Comparison of ENCODE assay signal across 8 cellular contexts in genomic region chr21:44869860-44870747, GRCh38. TPM values are rescaled to one million over a fixed set of nuclear protein-coding genes. Genes with fewer than 3 reads are reported as not detected.
DNase-seq lines count a peak whose midpoint lies in the region; ATAC-seq and TF ChIP-seq lines count a peak whose summit lies in the region.

No MANE protein-coding gene starts in this region.

- H3K4me1 Mint-ChIP-seq in CD4-positive, CD25-positive, alpha-beta regulatory T cell, result peaks cover 18 to 86% (median 67%) of the 10 kb centered on the region in 4 donors

- intact Hi-C loops in colonic mucosa (cut with DNase I), result loop anchor here (5.0 kb wide), 1 partner anchor 68 kb away; the partner anchor contains the start of gene UBE2G2

- peak overlapping the region; percentile 89 to 95 (median 92) for H3K27ac Mint-ChIP-seq in CD4-positive, CD25-positive, alpha-beta regulatory T cell

- peaks cover 88% of the 10 kb centered on the region for H3K4me1 ChIP-seq in CD4-positive, CD25-positive, alpha-beta regulatory T cell (ENCODE audit: control insufficient read depth, insufficient read depth, low read length, poor library complexity, severe bottlenecking)
- H3K4me1 ChIP-seq in colonic mucosa (peaks cover 8% of the 10 kb centered on the region), mucosa of rectum (ENCODE audit: control insufficient read depth in 2 of 2, insufficient read depth in 2 of 2, low read length in 2 of 2) (peaks cover 54 to 66% of the 10 kb centered on the region in 2 donors)

- peaks cover 10% of the 10 kb centered on the region for H3K36me3 ChIP-seq in CD4-positive, CD25-positive, alpha-beta regulatory T cell (ENCODE audit: control insufficient read depth, insufficient read depth, low read length)
- H3K36me3 ChIP-seq in colonic mucosa (peaks cover 3% of the 10 kb centered on the region), mucosa of rectum (ENCODE audit: control insufficient read depth in 2 of 2, insufficient read depth in 2 of 2, low read length in 2 of 2) (peaks cover 9 to 19% of the 10 kb centered on the region in 2 donors)

- peak overlapping the region; percentile 85 for H3K4me3 ChIP-seq in CD4-positive, CD25-positive, alpha-beta regulatory T cell (ENCODE audit: low read depth, low read length)
- no peak overlapping the region for H3K4me3 ChIP-seq in colonic mucosa
- peak overlapping the region in 1 of 2 donors; percentile 90 for H3K4me3 ChIP-seq in mucosa of rectum (ENCODE audit: low read length in 2 of 2)

- no peaks in the 10 kb centered on the region for H3K27me3 ChIP-seq in CD4-positive, CD25-positive, alpha-beta regulatory T cell (ENCODE audit: control insufficient read depth, insufficient read depth, low read length)
- H3K27me3 ChIP-seq in colonic mucosa (no peaks in the 10 kb centered on the region), mucosa of rectum (ENCODE audit: control insufficient read depth in 2 of 2, insufficient read depth in 2 of 2, low read length in 2 of 2) (no peaks in the 10 kb centered on the region)

- peak overlapping the region; percentile 83 to 93 (median 88) for H3K4me3 Mint-ChIP-seq in CD4-positive, CD25-positive, alpha-beta regulatory T cell

- ATAC-seq in CD4-positive, CD25-positive, alpha-beta regulatory T cell (ENCODE audit: low read depth in 2 of 2), result peak in 1 of 2 donors; percentile 21
- ATAC-seq in GM21786 (IDR thresholded peaks at IDR 0.05; ENCODE audit: unreplicated experiment) (no peak), GM21367 (IDR thresholded peaks at IDR 0.05; ENCODE audit: unreplicated experiment) (no peak), HG02885 (IDR thresholded peaks at IDR 0.05; ENCODE audit: poor library complexity, unreplicated experiment) (no peak)

- TF ChIP-seq CTCF in colonic mucosa (IDR thresholded peaks at IDR 0.05), result no peak
- TF ChIP-seq CTCF in GM13976 (IDR thresholded peaks at IDR 0.05; ENCODE audit: borderline replicate concordance, control extremely low read depth, extremely low read depth, insufficient read depth, missing control alignments), result no peak

- in situ Hi-C loops in GM13976 (cut with MboI; ENCODE audit: low sequenced_read_pairs, unreplicated experiment), result no loop called here

- peak overlapping the region; percentile 67 for H3K27ac ChIP-seq in CD4-positive, CD25-positive, alpha-beta regulatory T cell (ENCODE audit: insufficient read depth, low read length, poor library complexity, severe bottlenecking)
- H3K27ac ChIP-seq in colonic mucosa (peak overlapping the region; percentile 7), mucosa of rectum (ENCODE audit: low read depth in 2 of 2, low read length in 2 of 2) (peak overlapping the region; percentile 92 to 95)

- no peaks in the 10 kb centered on the region for H3K27me3 Mint-ChIP-seq in CD4-positive, CD25-positive, alpha-beta regulatory T cell

- H3K9me3 Mint-ChIP-seq in CD4-positive, CD25-positive, alpha-beta regulatory T cell, result no peaks in the 10 kb centered on the region

- H3K9me3 ChIP-seq in CD4-positive, CD25-positive, alpha-beta regulatory T cell (ENCODE audit: control insufficient read depth in 2 of 2, low read length in 2 of 2), result no peaks in the 10 kb centered on the region
- no peaks in the 10 kb centered on the region for H3K9me3 ChIP-seq in colonic mucosa
- H3K9me3 ChIP-seq in mucosa of rectum (ENCODE audit: control insufficient read depth in 2 of 2, low read length in 2 of 2), result no peaks in the 10 kb centered on the region

- H3K9ac ChIP-seq in colonic mucosa (ENCODE audit: low read depth in 2 of 2, low read length in 2 of 2), result no peak overlapping the region
- no peak overlapping the region for H3K9ac ChIP-seq in mucosa of rectum (ENCODE audit: low read depth in 1 of 2, low read length in 2 of 2)

- DNase-seq in CD4-positive, CD25-positive, alpha-beta regulatory T cell, result peak in 2 of 3 donors; percentile 35 to 60
- DNase-seq in NCI-H460 (ENCODE audit: extremely low read depth, low read depth), result peak; percentile 78
- no peak for DNase-seq in colonic mucosa
- DNase-seq in GM13976 (ENCODE audit: low spot score), result no peak

- peaks cover 2% of the 10 kb centered on the region for H3K36me3 Mint-ChIP-seq in CD4-positive, CD25-positive, alpha-beta regulatory T cell

RNA-seq across cellular contexts. Expression of gene PTTG1IP, which starts 3.4 kb away (rescaled TPM):
- 98.3 TPM for total RNA-seq in CD4-positive, CD25-positive, alpha-beta regulatory T cell
- 100 to 1,000 TPM in 1 of 4 donors, 10 to 100 TPM in 3; 78.5 to 100 (median 95.1) TPM for polyA plus RNA-seq in CD4-positive, CD25-positive, alpha-beta regulatory T cell
- total RNA-seq in NCI-H460 (2014; rRNA removed; shearing (Covaris generic)), result 139 and 145 TPM in 2 replicates
- polyA plus RNA-seq in NCI-H460 (2014; cell fraction: nucleus; rRNA removed), result 73.1 and 105 TPM in 2 replicates
- 100 to 1,000 TPM; 218 to 414 TPM for total RNA-seq in colonic mucosa

RNA-seq across cellular contexts. Expression of gene ITGB2, which starts 50.6 kb away (rescaled TPM):
- total RNA-seq in CD4-positive, CD25-positive, alpha-beta regulatory T cell, result 411 TPM
- polyA plus RNA-seq in CD4-positive, CD25-positive, alpha-beta regulatory T cell, result 100 to 1,000 TPM; 415 to 519 (median 446) TPM
- 0.84 and 0.92 TPM in 2 replicates for total RNA-seq in NCI-H460 (2014; rRNA removed; shearing (Covaris generic))
- polyA plus RNA-seq in NCI-H460 (2014; cell fraction: nucleus; rRNA removed), result 0.88 and 3.6 TPM in 2 replicates
- total RNA-seq in colonic mucosa, result 10 to 100 TPM; 13.1 to 27.1 TPM

RNA-seq across cellular contexts. Expression of gene SUMO3, which starts 52.2 kb away (rescaled TPM):
- 65.8 TPM for total RNA-seq in CD4-positive, CD25-positive, alpha-beta regulatory T cell
- polyA plus RNA-seq in CD4-positive, CD25-positive, alpha-beta regulatory T cell, result 10 to 100 TPM; 76.3 to 88.9 (median 80.2) TPM
- 50.5 and 52.1 TPM in 2 replicates for total RNA-seq in NCI-H460 (2014; rRNA removed; shearing (Covaris generic))
- 37.5 and 44.9 TPM in 2 replicates for polyA plus RNA-seq in NCI-H460 (2014; cell fraction: nucleus; rRNA removed)
- total RNA-seq in colonic mucosa, result 10 to 100 TPM; 81.3 to 82.8 TPM

Comparison
In these comparisons a context has a peak if more than half of its experiments do, and no peak if none do; other contexts are left out.
1. DNase-seq: peak in CD4-positive, CD25-positive, alpha-beta regulatory T cell (2 of 3) and NCI-H460 (single experiment); none in colonic mucosa (single experiment) and GM13976 (single experiment).
2. H3K27ac ChIP-seq: peak in every context shown above with its lines; median percentile 94 in mucosa of rectum; 67 in CD4-positive, CD25-positive, alpha-beta regulatory T cell; 7 in colonic mucosa.
3. RNA of gene ITGB2, which starts 50.6 kb away (total RNA-seq): 411 TPM in CD4-positive, CD25-positive, alpha-beta regulatory T cell (single experiment); 13.1 to 27.1 TPM in colonic mucosa and 0.84 to 0.92 TPM in NCI-H460; every median in the first group is over 10 times any median in the second.